In the genomic region with DNA sequence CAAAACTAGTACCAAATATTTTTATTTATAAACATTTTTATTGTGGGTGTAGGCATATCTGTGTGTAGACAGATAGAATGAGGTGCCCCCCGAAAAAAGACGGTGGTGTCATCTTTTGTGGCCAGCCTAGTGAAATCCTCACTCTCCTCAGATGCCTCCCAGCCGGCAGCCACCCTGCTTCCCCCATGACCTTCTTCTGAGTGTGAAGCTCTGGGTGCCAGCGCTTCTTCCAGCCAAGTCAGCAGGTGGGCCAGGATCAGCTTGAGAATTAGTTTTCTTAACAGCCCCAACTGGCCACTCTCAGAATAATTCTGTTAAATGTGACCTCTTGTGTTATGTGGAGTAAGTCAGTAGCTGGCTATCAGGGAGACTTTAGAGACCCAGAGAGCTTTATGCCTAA, we compare ENCODE assay signal across 20 cellular contexts.
DNase-seq lines count a peak whose midpoint lies in the region; ATAC-seq and TF ChIP-seq lines count a peak whose summit lies in the region.
"Had no signal": no experiment of that assay in that cellular context is flagged by ENCODE, and none has a peak within 500 bp of the region (broad histone marks: within the 10 kb centered on the region; RNA-seq: fewer than 3 reads in every experiment).

No MANE protein-coding gene starts in this region.

- H3K36me3 Mint-ChIP-seq in neural progenitor cell = peaks cover 2% of the 10 kb centered on the region

- ATAC-seq in heart right ventricle (peak in 3 of 8 donors; percentile 31 to 43 (median 32)), GM18520 (IDR thresholded peaks at IDR 0.05; ENCODE audit: unreplicated experiment) (no peak)
- ATAC-seq: GM12878 had no signal

- H3K9ac ChIP-seq in neural progenitor cell = no peak overlapping the region

- no peak overlapping the region for H3K4me3 ChIP-seq in heart right ventricle
- H3K4me3 ChIP-seq in neural progenitor cell = no peak overlapping the region
- H3K4me3 ChIP-seq in stomach = no peak overlapping the region
- H3K4me3 ChIP-seq: GM12878 had no signal

- peak in 1 of 2 donors; percentile 21 for DNase-seq in heart right ventricle
- DNase-seq in neural progenitor cell (ENCODE audit: low spot score) = no peak
- DNase-seq in stomach = no peak
- DNase-seq in COR-L47 (lab: John Stamatoyannopoulos, UW) = no peak
- no peak for DNase-seq in NCI-H748 treated with DMSO at 0.1 percent for 48 hours (lab: John Stamatoyannopoulos, UW)
- no peak for DNase-seq in NCI-H2107 (lab: John Stamatoyannopoulos, UW)
- DNase-seq: activated CD4-positive, alpha-beta T cell treated with anti-CD3 and anti-CD28 coated beads, Interleukin-2, amount 10 ng/mL, durations not matched to agents 7 days and 5 days; anterior cingulate cortex; CD4-positive, alpha-beta memory T cell; central memory CD4-positive, alpha-beta T cell; DMS79; head of caudate nucleus; Kasumi-1; NCI-H1105 treated with DMSO at 0.1 percent for 48 hours; NCI-H2171 had no signal

- TF ChIP-seq EP300 in stomach (IDR thresholded peaks at IDR 0.05) = no peak

- H3K4me2 ChIP-seq in neural progenitor cell = no peak overlapping the region

- peak overlapping the region; percentile 7 for H3K27ac Mint-ChIP-seq in neural progenitor cell
- H3K27ac Mint-ChIP-seq: activated CD4-positive, alpha-beta T cell treated with anti-CD3 and anti-CD28 coated beads, Interleukin-2, amount 10 ng/mL, durations not matched to agents 7 days and 5 days; activated naive CD4-positive, alpha-beta T cell treated with anti-CD3 and anti-CD28 coated beads, Interleukin-2, amount 50 U/mL, for 24 hours; CD4-positive, alpha-beta memory T cell; T-helper 1 cell treated with Interleukin-12 subunit alpha and Interleukin-12 subunit beta and Interleukin-4 antibody, amounts not matched to agents 30 μg/mL and 1 μg/mL, for 36 hours had no signal

- H3K27me3 Mint-ChIP-seq in neural progenitor cell (ENCODE audit: insufficient read depth, low read depth) = no peaks in the 10 kb centered on the region
- H3K27me3 Mint-ChIP-seq: activated CD4-positive, alpha-beta T cell treated with anti-CD3 and anti-CD28 coated beads, Interleukin-2, amount 10 ng/mL, durations not matched to agents 7 days and 5 days; activated naive CD4-positive, alpha-beta T cell treated with anti-CD3 and anti-CD28 coated beads, Interleukin-2, amount 50 U/mL, for 24 hours; CD4-positive, alpha-beta memory T cell had no signal

- no peak overlapping the region for H2AFZ ChIP-seq in neural progenitor cell (replicated peaks)

- TF ChIP-seq POLR2A in stomach (IDR thresholded peaks at IDR 0.05) = no peak

- no peaks in the 10 kb centered on the region for H3K79me2 ChIP-seq in neural progenitor cell (ENCODE audit: low read depth)

- H4K20me1 ChIP-seq in neural progenitor cell (ENCODE audit: low read depth) = no peaks in the 10 kb centered on the region

- no peaks in the 10 kb centered on the region for H3K9me3 Mint-ChIP-seq in neural progenitor cell
- H3K9me3 Mint-ChIP-seq: activated naive CD4-positive, alpha-beta T cell treated with anti-CD3 and anti-CD28 coated beads, Interleukin-2, amount 50 U/mL, for 24 hours; CD4-positive, alpha-beta memory T cell; T-helper 1 cell treated with Interleukin-12 subunit alpha and Interleukin-12 subunit beta and Interleukin-4 antibody, amounts not matched to agents 30 μg/mL and 1 μg/mL, for 36 hours had no signal

- TF ChIP-seq CTCF in VCaP (conservative IDR thresholded peaks at IDR 0.05) (no peak), heart right ventricle (IDR thresholded peaks at IDR 0.05) (no peak), neural progenitor cell (IDR thresholded peaks at IDR 0.05) (no peak), stomach (IDR thresholded peaks at IDR 0.05) (no peak)

- peaks cover 7% of the 10 kb centered on the region for H3K4me1 Mint-ChIP-seq in neural progenitor cell
- H3K4me1 Mint-ChIP-seq: activated CD4-positive, alpha-beta T cell treated with anti-CD3 and anti-CD28 coated beads, Interleukin-2, amount 10 ng/mL, durations not matched to agents 7 days and 5 days; activated naive CD4-positive, alpha-beta T cell treated with anti-CD3 and anti-CD28 coated beads, Interleukin-2, amount 50 U/mL, for 24 hours; CD4-positive, alpha-beta memory T cell had no signal

- intact Hi-C loops in heart right ventricle (cut with DNase I) (loop anchor here in 4 of 10 donors (5.0 to 10.0 kb wide), 2 partner anchors 229 to 232 kb away; partner anchors contain the start of gene FOSL2 (in 4 of the 4)), stomach (cut with DNase I; ENCODE audit: low total_unique reads) (no loop called here)

- H3K4me1 ChIP-seq in heart right ventricle = peaks cover 10 to 53% (median 44%) of the 10 kb centered on the region in 9 donors
- no peaks in the 10 kb centered on the region for H3K4me1 ChIP-seq in neural progenitor cell
- peaks cover 7 to 38% (median 21%) of the 10 kb centered on the region in 4 donors for H3K4me1 ChIP-seq in stomach

- no peaks in the 10 kb centered on the region for H3K36me3 ChIP-seq in heart right ventricle
- H3K36me3 ChIP-seq in neural progenitor cell = no peaks in the 10 kb centered on the region
- H3K36me3 ChIP-seq in stomach = no peaks in the 10 kb centered on the region

- H3K9me3 ChIP-seq in heart right ventricle (no peaks in the 10 kb centered on the region), neural progenitor cell (ENCODE audit: low read depth) (no peaks in the 10 kb centered on the region), stomach (no peaks in the 10 kb centered on the region)

- no peak overlapping the region for H3K4me3 Mint-ChIP-seq in neural progenitor cell
- H3K4me3 Mint-ChIP-seq: activated CD4-positive, alpha-beta T cell treated with anti-CD3 and anti-CD28 coated beads, Interleukin-2, amount 10 ng/mL, durations not matched to agents 7 days and 5 days; activated naive CD4-positive, alpha-beta T cell treated with anti-CD3 and anti-CD28 coated beads, Interleukin-2, amount 50 U/mL, for 24 hours; CD4-positive, alpha-beta memory T cell; T-helper 1 cell treated with Interleukin-12 subunit alpha and Interleukin-12 subunit beta and Interleukin-4 antibody, amounts not matched to agents 30 μg/mL and 1 μg/mL, for 36 hours had no signal

- 73 to 77% methylated on average over 4 of the region's 4 CpGs for WGBS in heart right ventricle, 2 donors
- 87 to 94% (median 92%) methylated on average over 4 of the region's 4 CpGs for WGBS in stomach, 5 donors

- no peaks in the 10 kb centered on the region for H3F3A ChIP-seq in neural progenitor cell (ENCODE audit: low read depth)

- no peaks in the 10 kb centered on the region for H3K27me3 ChIP-seq in heart right ventricle
- no peaks in the 10 kb centered on the region for H3K27me3 ChIP-seq in neural progenitor cell
- H3K27me3 ChIP-seq in stomach = no peaks in the 10 kb centered on the region

- H3K27ac ChIP-seq in VCaP (peak overlapping the region; percentile 87), heart right ventricle (peak overlapping the region; percentile 23 to 84 (median 57)), neural progenitor cell (no peak overlapping the region), stomach (peak overlapping the region in 4 of 5 donors; percentile 45 to 69 (median 54))
